Comparison of ENCODE assay signal across 10 cellular contexts in the genomic region with DNA sequence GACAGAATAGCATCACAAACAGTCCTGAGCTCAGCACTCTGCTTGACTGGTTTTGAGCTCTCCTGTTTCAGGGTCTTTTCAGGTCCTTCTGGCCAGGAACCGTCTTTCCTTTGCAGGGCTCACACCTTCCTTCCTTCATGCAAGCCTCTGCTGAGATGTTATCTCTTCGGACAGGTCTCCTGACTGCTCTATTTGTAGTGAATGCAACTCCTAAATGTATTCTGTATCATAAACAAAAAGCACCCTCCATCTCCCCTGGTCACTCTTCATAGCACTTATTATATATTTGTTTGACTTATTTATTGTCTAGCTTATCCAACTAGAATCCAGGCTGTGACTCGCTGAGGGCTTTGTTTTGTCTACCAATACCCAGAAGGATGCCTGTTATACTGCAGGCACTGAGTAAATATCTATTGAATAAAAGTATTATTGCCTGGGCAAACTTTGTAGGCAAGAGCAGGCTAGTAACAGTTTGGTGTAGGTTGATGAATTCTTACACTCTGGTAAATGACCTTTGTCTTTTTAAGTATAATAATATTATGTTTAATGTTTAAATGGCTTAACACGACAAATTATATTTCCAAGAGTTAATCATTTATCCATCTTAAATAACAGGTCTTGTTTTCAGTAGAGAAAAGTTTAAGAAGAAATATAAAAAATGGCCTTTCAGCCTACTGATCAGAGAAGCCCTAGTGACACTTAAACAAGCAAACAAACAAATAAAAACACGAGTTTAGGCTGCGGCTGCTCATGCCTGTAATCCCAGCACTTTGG.
DNase-seq lines count a peak whose midpoint lies in the region; ATAC-seq and TF ChIP-seq lines count a peak whose summit lies in the region.
"Had no signal": no experiment of that assay in that cellular context is flagged by ENCODE, and none has a peak within 500 bp of the region (broad histone marks: within the 10 kb centered on the region; RNA-seq: fewer than 3 reads in every experiment).

No MANE protein-coding gene starts in this region.

- H3K27me3 Mint-ChIP-seq in stimulated activated memory B cell treated with anti-CD40 and anti-IgM and Interleukin-4, amounts not matched to agents 10 μg/mL and 1 μg/mL and 100 μg/mL, for 72 hours = no peaks in the 10 kb centered on the region

- no peak for TF ChIP-seq RAD21 in SK-N-SH (IDR thresholded peaks at IDR 0.05; ENCODE audit: low read length)

- DNase-seq in SK-N-SH (no peak), NT2/D1 (ENCODE audit: low read depth, low spot score) (no peak), esophagus squamous epithelium (lab: John Stamatoyannopoulos, UW) (no peak), kidney glomerular epithelial cell (lab: John Stamatoyannopoulos, UW) (no peak), Karpas-422 (no peak), NCI-H524 treated with DMSO at 0.1 percent for 48 hours (lab: John Stamatoyannopoulos, UW) (no peak)

- H3K79me2 ChIP-seq in SK-N-SH (ENCODE audit: insufficient read depth) (no peaks in the 10 kb centered on the region), Karpas-422 (ENCODE audit: low read length) (no peaks in the 10 kb centered on the region)

- H3K4me1 ChIP-seq in SK-N-SH (ENCODE audit: control insufficient read depth in 1 of 2, insufficient read depth in 2 of 2, low read depth in 1 of 2, low read length in 1 of 2) (peaks cover 17 to 50% of the 10 kb centered on the region in 2 experiments), NT2/D1 (ENCODE audit: insufficient read depth, insufficient read length) (peaks cover 2% of the 10 kb centered on the region), esophagus squamous epithelium (peaks cover 19 to 74% (median 32%) of the 10 kb centered on the region in 3 donors), Karpas-422 (ENCODE audit: low read length) (peaks cover 22% of the 10 kb centered on the region)

- no peak for TF ChIP-seq EP300 in SK-N-SH (IDR thresholded peaks at IDR 0.05; ENCODE audit: borderline replicate concordance in 1 of 2, low read depth in 1 of 2, low read length in 1 of 2)

- H3K27ac ChIP-seq in SK-N-SH (ENCODE audit: low read depth in 2 of 2, low read length in 1 of 2) (peak overlapping the region in 1 of 2 experiments; percentile 64; a peak in 2 of 4 replicates), esophagus squamous epithelium (peak overlapping the region in 3 of 4 donors; percentile 30 to 74 (median 39)), Karpas-422 (ENCODE audit: low read length) (no peak overlapping the region)

- no peak overlapping the region for H3K4me3 Mint-ChIP-seq in stimulated activated memory B cell treated with anti-CD40 and anti-IgM and Interleukin-4, amounts not matched to agents 10 μg/mL and 1 μg/mL and 100 μg/mL, for 72 hours

- H3K4me1 Mint-ChIP-seq in stimulated activated memory B cell treated with anti-CD40 and anti-IgM and Interleukin-4, amounts not matched to agents 10 μg/mL and 1 μg/mL and 100 μg/mL, for 72 hours = peaks cover 58% of the 10 kb centered on the region

- H3K9me3 ChIP-seq in SK-N-SH (no peaks in the 10 kb centered on the region), NT2/D1 (ENCODE audit: insufficient read depth, low read length) (no peaks in the 10 kb centered on the region), esophagus squamous epithelium (no peaks in the 10 kb centered on the region), Karpas-422 (ENCODE audit: low read length) (no peaks in the 10 kb centered on the region)
- H3K9me3 ChIP-seq: upper lobe of left lung had no signal

- H3K36me3 Mint-ChIP-seq in stimulated activated memory B cell treated with anti-CD40 and anti-IgM and Interleukin-4, amounts not matched to agents 10 μg/mL and 1 μg/mL and 100 μg/mL, for 72 hours = no peaks in the 10 kb centered on the region

- CTCF ChIA-PET in SK-N-SH (lab: Yijun Ruan, JAX) = interaction anchor here (0.7 to 2.8 kb wide), 5 partner anchors 15 to 288 kb away, joined by 3 to 16 read pairs (median 3); no protein-coding TSS in a partner anchor

- H3K27me3 ChIP-seq in SK-N-SH (ENCODE audit: insufficient read depth) (no peaks in the 10 kb centered on the region), NT2/D1 (ENCODE audit: insufficient read depth, insufficient read length) (no peaks in the 10 kb centered on the region), esophagus squamous epithelium (no peaks in the 10 kb centered on the region), Karpas-422 (ENCODE audit: low read length) (no peaks in the 10 kb centered on the region)
- H3K27me3 ChIP-seq: upper lobe of left lung had no signal

- ATAC-seq in SK-N-SH treated with all-trans-retinoic acid at 6 μM for 48 hours = no peak
- no peak for ATAC-seq in stimulated activated memory B cell treated with anti-CD40 and anti-IgM and Interleukin-4, amounts not matched to agents 10 μg/mL and 1 μg/mL and 100 μg/mL, for 72 hours

- TF ChIP-seq CTCF in SK-N-SH (IDR thresholded peaks at IDR 0.05) (no peak), esophagus squamous epithelium (IDR thresholded peaks at IDR 0.05) (no peak)

- no peak overlapping the region for H3K4me2 ChIP-seq in SK-N-SH
- H3K4me2 ChIP-seq in Karpas-422 (ENCODE audit: low read depth, low read length, poor library complexity, severe bottlenecking) = no peak overlapping the region

- intact Hi-C loops in esophagus squamous epithelium (cut with DNase I) = no loop called here

- POLR2A ChIA-PET in SK-N-SH (lab: Yijun Ruan, JAX) = no interaction called here

- no peaks in the 10 kb centered on the region for H4K20me1 ChIP-seq in SK-N-SH (ENCODE audit: insufficient read depth)
- no peaks in the 10 kb centered on the region for H4K20me1 ChIP-seq in Karpas-422 (ENCODE audit: insufficient read depth, low read depth, low read length)

- H3K9ac ChIP-seq in SK-N-SH (peak overlapping the region; percentile 38; the same call in 1 of the 2 replicates), NT2/D1 (ENCODE audit: insufficient read length, low read depth) (peak overlapping the region; percentile 2), Karpas-422 (ENCODE audit: low read length) (no peak overlapping the region)

- peak overlapping the region; percentile 83 for H3K27ac Mint-ChIP-seq in stimulated activated memory B cell treated with anti-CD40 and anti-IgM and Interleukin-4, amounts not matched to agents 10 μg/mL and 1 μg/mL and 100 μg/mL, for 72 hours

- WGBS in SK-N-SH (ENCODE audit: low lambda C conversion rate) = 62% methylated on average over 6 of the region's 6 CpGs
- WGBS in esophagus squamous epithelium, 2 donors = 42 to 50% methylated on average over 6 of the region's 6 CpGs

- H2AFZ ChIP-seq in SK-N-SH (ENCODE audit: low read depth) = peak overlapping the region; percentile 73; the same call in 1 of the 2 replicates
- no peak overlapping the region for H2AFZ ChIP-seq in Karpas-422 (ENCODE audit: low read length)

- H3K9me2 ChIP-seq in SK-N-SH (no peaks in the 10 kb centered on the region), Karpas-422 (replicated peaks; ENCODE audit: insufficient read depth, low read length) (no peaks in the 10 kb centered on the region)

- no peak overlapping the region for H3K4me3 ChIP-seq in SK-N-SH (ENCODE audit: low read depth in 2 of 2, low read length in 1 of 2)
- H3K4me3 ChIP-seq in NT2/D1 (ENCODE audit: insufficient read length, low read depth) = no peak overlapping the region
- no peak overlapping the region for H3K4me3 ChIP-seq in esophagus squamous epithelium
- H3K4me3 ChIP-seq in Karpas-422 (ENCODE audit: low read length) = no peak overlapping the region
- H3K4me3 ChIP-seq: lung, upper lobe of left lung had no signal

- no peaks in the 10 kb centered on the region for H3K36me3 ChIP-seq in SK-N-SH (replicated peaks in 1 of 2; ENCODE audit: control insufficient read depth in 1 of 2, insufficient read depth in 2 of 2, low read length in 1 of 2)
- H3K36me3 ChIP-seq in NT2/D1 (ENCODE audit: insufficient read depth, insufficient read length, low read length) = no peaks in the 10 kb centered on the region
- H3K36me3 ChIP-seq in esophagus squamous epithelium = no peaks in the 10 kb centered on the region
- H3K36me3 ChIP-seq in Karpas-422 (ENCODE audit: insufficient read depth, low read length) = no peaks in the 10 kb centered on the region
- H3K36me3 ChIP-seq: upper lobe of left lung had no signal

- no peak for TF ChIP-seq POLR2A in esophagus squamous epithelium (IDR thresholded peaks at IDR 0.05)

- H3K9me3 Mint-ChIP-seq in stimulated activated memory B cell treated with anti-CD40 and anti-IgM and Interleukin-4, amounts not matched to agents 10 μg/mL and 1 μg/mL and 100 μg/mL, for 72 hours = no peaks in the 10 kb centered on the region

- H3F3A ChIP-seq in SK-N-SH (replicated peaks; ENCODE audit: insufficient read depth) = peaks cover 42% of the 10 kb centered on the region

TF ChIP-seq in SK-N-SH, 30 proteins besides CTCF, POLR2A, EP300 and RAD21 (continues in another document):
- TF ChIP-seq MEF2A (IDR thresholded peaks at IDR 0.05; ENCODE audit: borderline replicate concordance, low read depth) (no peak), FOXJ3 (CRISPR knock-in tag; IDR thresholded peaks at IDR 0.05) (no peak), JUND (IDR thresholded peaks at IDR 0.05) (no peak), NFIC (IDR thresholded peaks at IDR 0.05; ENCODE audit: borderline replicate concordance) (no peak), RFX5 (IDR thresholded peaks at IDR 0.05; ENCODE audit: low read length) (no peak), CHD2 (IDR thresholded peaks at IDR 0.05; ENCODE audit: low read length, partially characterized antibody) (no peak)

TF ChIP-seq in SK-N-SH treated with all-trans-retinoic acid at 6 μM for 48 hours, 23 proteins besides CTCF, POLR2A, EP300 and RAD21 (continues in another document):
- no peak for TF ChIP-seq GLIS3 (CRISPR knock-in tag; IDR thresholded peaks at IDR 0.05)
- no peak for TF ChIP-seq ESRRG (CRISPR knock-in tag; IDR thresholded peaks at IDR 0.05)
- TF ChIP-seq ZNF565 (CRISPR knock-in tag; conservative IDR thresholded peaks at IDR 0.05; ENCODE audit: low read depth) = no peak
